ENCODE assay signal across 12 cellular contexts in genomic region chr12:89935850-89936249, GRCh38.
A peak's percentile ranks its signal among the peaks of the same experiment; 100 is the strongest.
DNase-seq lines count a peak whose midpoint lies in the region; ATAC-seq and TF ChIP-seq lines count a peak whose summit lies in the region.
"Had no signal": no experiment of that assay in that cellular context is flagged by ENCODE, and none has a peak within 500 bp of the region (broad histone marks: within the 10 kb centered on the region; RNA-seq: fewer than 3 reads in every experiment).

No MANE protein-coding gene starts in this region.

- ATAC-seq in GM19043 (IDR thresholded peaks at IDR 0.05; ENCODE audit: low read depth, unreplicated experiment) (peak; percentile 83), HG02840 (IDR thresholded peaks at IDR 0.05; ENCODE audit: low FRiP score, unreplicated experiment) (peak; percentile 74)

- H3K4me3 ChIP-seq in GM12864 (ENCODE audit: low read depth, low read length) = no peak overlapping the region; the same call in 1 of the 2 replicates
- H3K4me3 ChIP-seq: neural progenitor cell had no signal

- H3K4me1 Mint-ChIP-seq in IgD-negative memory B cell = peaks cover 43 to 65% (median 47%) of the 10 kb centered on the region in 3 donors

- DNase-seq in GM12864 (ENCODE audit: low read depth) (peak; percentile 36), iPS-NIHi7 (ENCODE audit: extremely low spot score) (no peak), activated gamma-delta T cell treated with Interleukin-2 at 50 U/mL for 16 hours (no peak), AG08396 (ENCODE audit: low spot score) (no peak), C1 segment of cervical spinal cord (lab: John Stamatoyannopoulos, UW) (no peak)
- DNase-seq: activated naive CD4-positive, alpha-beta T cell treated with anti-CD3 and anti-CD28 coated beads, Interleukin-2, amount 50 U/mL, for 16 hours; NCI-H748 treated with DMSO at 0.1 percent for 48 hours; stimulated activated CD4-positive, alpha-beta T cell treated with anti-CD3 and anti-CD28 coated beads, Interleukin-2, amount 100 ng/mL, for 24 hours had no signal

- H3K36me3 Mint-ChIP-seq in IgD-negative memory B cell = no peaks in the 10 kb centered on the region
- H3K36me3 Mint-ChIP-seq: neural progenitor cell had no signal

- peaks cover 0 to 6% (median 0%) of the 10 kb centered on the region in 3 donors for H3K9me3 Mint-ChIP-seq in IgD-negative memory B cell
- H3K9me3 Mint-ChIP-seq: neural progenitor cell had no signal

- H3K27me3 Mint-ChIP-seq in IgD-negative memory B cell = no peaks in the 10 kb centered on the region

- TF ChIP-seq CTCF in GM12864 (IDR thresholded peaks at IDR 0.05; ENCODE audit: low read depth, low read length, missing control alignments) = no peak

- H3K27ac Mint-ChIP-seq in IgD-negative memory B cell = peak overlapping the region; percentile 65 to 96 (median 93)
- H3K27ac Mint-ChIP-seq: neural progenitor cell had no signal

- peak overlapping the region in 3 of 4 donors; percentile 34 to 78 (median 67) for H3K4me3 Mint-ChIP-seq in IgD-negative memory B cell
- H3K4me3 Mint-ChIP-seq: neural progenitor cell had no signal
